1 cellular context compared by ENCODE assay signal in the genomic region with DNA sequence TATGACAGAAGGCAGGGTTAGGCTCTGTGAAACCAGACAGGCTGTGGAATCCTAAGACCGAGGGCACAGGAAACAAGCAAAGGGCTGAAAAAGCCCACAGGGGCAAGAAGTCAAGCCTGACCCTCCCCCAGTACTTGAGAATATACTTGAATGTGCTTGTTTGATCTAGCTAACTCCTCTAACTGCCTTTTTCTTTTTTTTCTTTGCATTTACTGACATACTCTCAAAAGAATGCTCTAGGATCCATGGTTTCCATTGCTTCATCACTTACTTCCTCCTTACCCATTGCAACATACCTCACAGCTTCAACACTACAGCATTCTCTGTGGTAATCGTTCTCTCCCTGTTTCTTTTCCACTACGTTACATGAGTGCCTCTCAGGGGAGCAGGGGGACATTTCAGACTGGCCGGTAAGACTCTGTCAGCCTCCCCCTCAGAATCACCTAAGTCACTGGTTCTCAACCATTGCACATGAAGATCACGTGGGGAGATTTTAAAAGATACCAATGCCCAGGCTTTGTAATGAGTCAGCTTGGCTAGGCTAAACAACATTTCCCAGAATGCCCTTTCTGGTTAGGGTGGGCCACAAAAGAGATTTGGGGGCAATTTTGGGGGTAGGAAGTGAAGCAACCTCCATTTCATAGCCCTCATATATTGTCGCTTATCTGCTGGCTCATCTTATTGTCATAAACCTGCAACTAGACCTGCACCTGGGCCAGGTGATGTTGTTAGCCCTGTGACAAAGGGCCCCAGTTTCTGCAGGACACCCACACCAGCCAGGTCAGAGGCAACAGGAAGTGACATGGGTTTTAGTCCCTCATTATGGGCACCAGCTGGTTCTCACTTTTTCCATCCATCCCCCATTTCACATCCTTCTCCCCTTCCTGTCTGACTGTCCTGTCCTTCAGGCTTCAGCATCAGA.
TF ChIP-seq lines count a peak whose summit lies in the region.

No MANE protein-coding gene starts in this region.

TF ChIP-seq in GM12878, 131 proteins besides CTCF, POLR2A, EP300 and RAD21 (continued from another document and continues in another):
- TF ChIP-seq, protein P1, sequence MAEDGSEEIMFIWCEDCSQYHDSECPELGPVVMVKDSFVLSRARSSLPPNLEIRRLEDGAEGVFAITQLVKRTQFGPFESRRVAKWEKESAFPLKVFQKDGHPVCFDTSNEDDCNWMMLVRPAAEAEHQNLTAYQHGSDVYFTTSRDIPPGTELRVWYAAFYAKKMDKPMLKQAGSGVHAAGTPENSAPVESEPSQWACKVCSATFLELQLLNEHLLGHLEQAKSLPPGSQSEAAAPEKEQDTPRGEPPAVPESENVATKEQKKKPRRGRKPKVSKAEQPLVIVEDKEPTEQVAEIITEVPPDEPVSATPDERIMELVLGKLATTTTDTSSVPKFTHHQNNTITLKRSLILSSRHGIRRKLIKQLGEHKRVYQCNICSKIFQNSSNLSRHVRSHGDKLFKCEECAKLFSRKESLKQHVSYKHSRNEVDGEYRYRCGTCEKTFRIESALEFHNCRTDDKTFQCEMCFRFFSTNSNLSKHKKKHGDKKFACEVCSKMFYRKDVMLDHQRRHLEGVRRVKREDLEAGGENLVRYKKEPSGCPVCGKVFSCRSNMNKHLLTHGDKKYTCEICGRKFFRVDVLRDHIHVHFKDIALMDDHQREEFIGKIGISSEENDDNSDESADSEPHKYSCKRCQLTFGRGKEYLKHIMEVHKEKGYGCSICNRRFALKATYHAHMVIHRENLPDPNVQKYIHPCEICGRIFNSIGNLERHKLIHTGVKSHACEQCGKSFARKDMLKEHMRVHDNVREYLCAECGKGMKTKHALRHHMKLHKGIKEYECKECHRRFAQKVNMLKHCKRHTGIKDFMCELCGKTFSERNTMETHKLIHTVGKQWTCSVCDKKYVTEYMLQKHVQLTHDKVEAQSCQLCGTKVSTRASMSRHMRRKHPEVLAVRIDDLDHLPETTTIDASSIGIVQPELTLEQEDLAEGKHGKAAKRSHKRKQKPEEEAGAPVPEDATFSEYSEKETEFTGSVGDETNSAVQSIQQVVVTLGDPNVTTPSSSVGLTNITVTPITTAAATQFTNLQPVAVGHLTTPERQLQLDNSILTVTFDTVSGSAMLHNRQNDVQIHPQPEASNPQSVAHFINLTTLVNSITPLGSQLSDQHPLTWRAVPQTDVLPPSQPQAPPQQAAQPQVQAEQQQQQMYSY (CRISPR knock-in tag; IDR thresholded peaks at IDR 0.05), result no peak
- TF ChIP-seq NBN (IDR thresholded peaks at IDR 0.05) (peak; percentile 63; the same call in 1 of the 2 replicates), NFXL1 (IDR thresholded peaks at IDR 0.05; ENCODE audit: borderline replicate concordance) (no peak), RAD51 (IDR thresholded peaks at IDR 0.05) (peak; percentile 85), KDM1A (IDR thresholded peaks at IDR 0.05; ENCODE audit: borderline replicate concordance) (no peak), SREBF2 (IDR thresholded peaks at IDR 0.05; ENCODE audit: low read length) (no peak), EED (IDR thresholded peaks at IDR 0.05; ENCODE audit: low read depth) (no peak), TBL1XR1 (IDR thresholded peaks at IDR 0.05; ENCODE audit: low read depth, low read length) (no peak), BACH1 (IDR thresholded peaks at IDR 0.05; ENCODE audit: borderline replicate concordance) (no peak), CHD2 (IDR thresholded peaks at IDR 0.05; ENCODE audit: borderline replicate concordance, low read depth, low read length) (0 out of 2 replicates have a peak, but pooled peaks have one; percentile 11), SMAD1 (IDR thresholded peaks at IDR 0.05; ENCODE audit: low read depth, partially characterized antibody) (no peak), CBX5 (IDR thresholded peaks at IDR 0.05; ENCODE audit: low read depth) (no peak), PAX8 (IDR thresholded peaks at IDR 0.05) (no peak), NR2F1 (conservative IDR thresholded peaks at IDR 0.05) (peak; percentile 44), MTA2 (IDR thresholded peaks at IDR 0.05; ENCODE audit: low read depth) (0 out of 2 replicates have a peak, but pooled peaks have one; percentile 32), IRF4 (IDR thresholded peaks at IDR 0.05; ENCODE audit: low read depth, low read length) (no peak), SPI1 (IDR thresholded peaks at IDR 0.05; ENCODE audit: borderline replicate concordance, insufficient read depth, low read depth, low read length) (no peak), HDAC2 (IDR thresholded peaks at IDR 0.05) (no peak), CBFB (IDR thresholded peaks at IDR 0.05; ENCODE audit: low read depth) (no peak), ZNF384 (IDR thresholded peaks at IDR 0.05; ENCODE audit: borderline replicate concordance, low read depth, low read length) (peak; percentile 16; the same call in 1 of the 2 replicates), POLR2AphosphoS5 (IDR thresholded peaks at IDR 0.05; ENCODE audit: low read length) (no peak), ZNF217 (IDR thresholded peaks at IDR 0.05) (no peak), ZZZ3 (IDR thresholded peaks at IDR 0.05; ENCODE audit: control insufficient read depth, insufficient read length, low read depth) (no peak), YY1 (IDR thresholded peaks at IDR 0.05; ENCODE audit: low read depth, low read length) (peak; percentile 56), IKZF2 (IDR thresholded peaks at IDR 0.05) (peak; percentile 49 to 60; a peak in 2 of 4 replicates), HCFC1 (IDR thresholded peaks at IDR 0.05; ENCODE audit: low read length) (no peak), SMARCA5 (IDR thresholded peaks at IDR 0.05) (no peak), DPF2 (IDR thresholded peaks at IDR 0.05) (0 out of 2 replicates have a peak, but pooled peaks have one; percentile 38), FOXM1 (IDR thresholded peaks at IDR 0.05; ENCODE audit: low read depth, low read length) (peak; percentile 42; the same call in 1 of the 2 replicates), ZNF24 (IDR thresholded peaks at IDR 0.05) (no peak), ASH2L (IDR thresholded peaks at IDR 0.05; ENCODE audit: borderline replicate concordance, low read depth) (no peak), ZNF622 (IDR thresholded peaks at IDR 0.05) (no peak)
- TF ChIP-seq, protein P2, sequence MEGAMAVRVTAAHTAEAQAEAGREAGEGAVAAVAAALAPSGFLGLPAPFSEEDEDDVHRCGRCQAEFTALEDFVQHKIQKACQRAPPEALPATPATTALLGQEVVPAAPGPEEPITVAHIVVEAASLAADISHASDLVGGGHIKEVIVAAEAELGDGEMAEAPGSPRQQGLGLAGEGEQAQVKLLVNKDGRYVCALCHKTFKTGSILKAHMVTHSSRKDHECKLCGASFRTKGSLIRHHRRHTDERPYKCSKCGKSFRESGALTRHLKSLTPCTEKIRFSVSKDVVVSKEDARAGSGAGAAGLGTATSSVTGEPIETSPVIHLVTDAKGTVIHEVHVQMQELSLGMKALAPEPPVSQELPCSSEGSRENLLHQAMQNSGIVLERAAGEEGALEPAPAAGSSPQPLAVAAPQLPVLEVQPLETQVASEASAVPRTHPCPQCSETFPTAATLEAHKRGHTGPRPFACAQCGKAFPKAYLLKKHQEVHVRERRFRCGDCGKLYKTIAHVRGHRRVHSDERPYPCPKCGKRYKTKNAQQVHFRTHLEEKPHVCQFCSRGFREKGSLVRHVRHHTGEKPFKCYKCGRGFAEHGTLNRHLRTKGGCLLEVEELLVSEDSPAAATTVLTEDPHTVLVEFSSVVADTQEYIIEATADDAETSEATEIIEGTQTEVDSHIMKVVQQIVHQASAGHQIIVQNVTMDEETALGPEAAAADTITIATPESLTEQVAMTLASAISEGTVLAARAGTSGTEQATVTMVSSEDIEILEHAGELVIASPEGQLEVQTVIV (IDR thresholded peaks at IDR 0.05; ENCODE audit: borderline replicate concordance, partially characterized antibody), result no peak
- TF ChIP-seq, protein P3, sequence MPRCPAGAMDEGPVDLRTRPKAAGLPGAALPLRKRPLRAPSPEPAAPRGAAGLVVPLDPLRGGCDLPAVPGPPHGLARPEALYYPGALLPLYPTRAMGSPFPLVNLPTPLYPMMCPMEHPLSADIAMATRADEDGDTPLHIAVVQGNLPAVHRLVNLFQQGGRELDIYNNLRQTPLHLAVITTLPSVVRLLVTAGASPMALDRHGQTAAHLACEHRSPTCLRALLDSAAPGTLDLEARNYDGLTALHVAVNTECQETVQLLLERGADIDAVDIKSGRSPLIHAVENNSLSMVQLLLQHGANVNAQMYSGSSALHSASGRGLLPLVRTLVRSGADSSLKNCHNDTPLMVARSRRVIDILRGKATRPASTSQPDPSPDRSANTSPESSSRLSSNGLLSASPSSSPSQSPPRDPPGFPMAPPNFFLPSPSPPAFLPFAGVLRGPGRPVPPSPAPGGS (IDR thresholded peaks at IDR 0.05; ENCODE audit: borderline replicate concordance, insufficient read depth, low read depth, low read length, poor library complexity, severe bottlenecking), result peak; percentile 65
- TF ChIP-seq, protein P4, sequence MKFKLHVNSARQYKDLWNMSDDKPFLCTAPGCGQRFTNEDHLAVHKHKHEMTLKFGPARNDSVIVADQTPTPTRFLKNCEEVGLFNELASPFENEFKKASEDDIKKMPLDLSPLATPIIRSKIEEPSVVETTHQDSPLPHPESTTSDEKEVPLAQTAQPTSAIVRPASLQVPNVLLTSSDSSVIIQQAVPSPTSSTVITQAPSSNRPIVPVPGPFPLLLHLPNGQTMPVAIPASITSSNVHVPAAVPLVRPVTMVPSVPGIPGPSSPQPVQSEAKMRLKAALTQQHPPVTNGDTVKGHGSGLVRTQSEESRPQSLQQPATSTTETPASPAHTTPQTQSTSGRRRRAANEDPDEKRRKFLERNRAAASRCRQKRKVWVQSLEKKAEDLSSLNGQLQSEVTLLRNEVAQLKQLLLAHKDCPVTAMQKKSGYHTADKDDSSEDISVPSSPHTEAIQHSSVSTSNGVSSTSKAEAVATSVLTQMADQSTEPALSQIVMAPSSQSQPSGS (IDR thresholded peaks at IDR 0.05; ENCODE audit: low read length), result no peak
- TF ChIP-seq, protein P5, sequence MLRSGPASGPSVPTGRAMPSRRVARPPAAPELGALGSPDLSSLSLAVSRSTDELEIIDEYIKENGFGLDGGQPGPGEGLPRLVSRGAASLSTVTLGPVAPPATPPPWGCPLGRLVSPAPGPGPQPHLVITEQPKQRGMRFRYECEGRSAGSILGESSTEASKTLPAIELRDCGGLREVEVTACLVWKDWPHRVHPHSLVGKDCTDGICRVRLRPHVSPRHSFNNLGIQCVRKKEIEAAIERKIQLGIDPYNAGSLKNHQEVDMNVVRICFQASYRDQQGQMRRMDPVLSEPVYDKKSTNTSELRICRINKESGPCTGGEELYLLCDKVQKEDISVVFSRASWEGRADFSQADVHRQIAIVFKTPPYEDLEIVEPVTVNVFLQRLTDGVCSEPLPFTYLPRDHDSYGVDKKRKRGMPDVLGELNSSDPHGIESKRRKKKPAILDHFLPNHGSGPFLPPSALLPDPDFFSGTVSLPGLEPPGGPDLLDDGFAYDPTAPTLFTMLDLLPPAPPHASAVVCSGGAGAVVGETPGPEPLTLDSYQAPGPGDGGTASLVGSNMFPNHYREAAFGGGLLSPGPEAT (IDR thresholded peaks at IDR 0.05; ENCODE audit: low read depth), result peak; percentile 62; the same call in 1 of the 2 replicates
- TF ChIP-seq, protein P6, sequence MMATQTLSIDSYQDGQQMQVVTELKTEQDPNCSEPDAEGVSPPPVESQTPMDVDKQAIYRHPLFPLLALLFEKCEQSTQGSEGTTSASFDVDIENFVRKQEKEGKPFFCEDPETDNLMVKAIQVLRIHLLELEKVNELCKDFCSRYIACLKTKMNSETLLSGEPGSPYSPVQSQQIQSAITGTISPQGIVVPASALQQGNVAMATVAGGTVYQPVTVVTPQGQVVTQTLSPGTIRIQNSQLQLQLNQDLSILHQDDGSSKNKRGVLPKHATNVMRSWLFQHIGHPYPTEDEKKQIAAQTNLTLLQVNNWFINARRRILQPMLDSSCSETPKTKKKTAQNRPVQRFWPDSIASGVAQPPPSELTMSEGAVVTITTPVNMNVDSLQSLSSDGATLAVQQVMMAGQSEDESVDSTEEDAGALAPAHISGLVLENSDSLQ (IDR thresholded peaks at IDR 0.05), result no peak
- TF ChIP-seq, protein P7, sequence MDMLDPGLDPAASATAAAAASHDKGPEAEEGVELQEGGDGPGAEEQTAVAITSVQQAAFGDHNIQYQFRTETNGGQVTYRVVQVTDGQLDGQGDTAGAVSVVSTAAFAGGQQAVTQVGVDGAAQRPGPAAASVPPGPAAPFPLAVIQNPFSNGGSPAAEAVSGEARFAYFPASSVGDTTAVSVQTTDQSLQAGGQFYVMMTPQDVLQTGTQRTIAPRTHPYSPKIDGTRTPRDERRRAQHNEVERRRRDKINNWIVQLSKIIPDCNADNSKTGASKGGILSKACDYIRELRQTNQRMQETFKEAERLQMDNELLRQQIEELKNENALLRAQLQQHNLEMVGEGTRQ (IDR thresholded peaks at IDR 0.05; ENCODE audit: borderline replicate concordance, low read depth, low read length), result peak; percentile 33; the same call in 1 of the 2 replicates
- TF ChIP-seq, protein P8, sequence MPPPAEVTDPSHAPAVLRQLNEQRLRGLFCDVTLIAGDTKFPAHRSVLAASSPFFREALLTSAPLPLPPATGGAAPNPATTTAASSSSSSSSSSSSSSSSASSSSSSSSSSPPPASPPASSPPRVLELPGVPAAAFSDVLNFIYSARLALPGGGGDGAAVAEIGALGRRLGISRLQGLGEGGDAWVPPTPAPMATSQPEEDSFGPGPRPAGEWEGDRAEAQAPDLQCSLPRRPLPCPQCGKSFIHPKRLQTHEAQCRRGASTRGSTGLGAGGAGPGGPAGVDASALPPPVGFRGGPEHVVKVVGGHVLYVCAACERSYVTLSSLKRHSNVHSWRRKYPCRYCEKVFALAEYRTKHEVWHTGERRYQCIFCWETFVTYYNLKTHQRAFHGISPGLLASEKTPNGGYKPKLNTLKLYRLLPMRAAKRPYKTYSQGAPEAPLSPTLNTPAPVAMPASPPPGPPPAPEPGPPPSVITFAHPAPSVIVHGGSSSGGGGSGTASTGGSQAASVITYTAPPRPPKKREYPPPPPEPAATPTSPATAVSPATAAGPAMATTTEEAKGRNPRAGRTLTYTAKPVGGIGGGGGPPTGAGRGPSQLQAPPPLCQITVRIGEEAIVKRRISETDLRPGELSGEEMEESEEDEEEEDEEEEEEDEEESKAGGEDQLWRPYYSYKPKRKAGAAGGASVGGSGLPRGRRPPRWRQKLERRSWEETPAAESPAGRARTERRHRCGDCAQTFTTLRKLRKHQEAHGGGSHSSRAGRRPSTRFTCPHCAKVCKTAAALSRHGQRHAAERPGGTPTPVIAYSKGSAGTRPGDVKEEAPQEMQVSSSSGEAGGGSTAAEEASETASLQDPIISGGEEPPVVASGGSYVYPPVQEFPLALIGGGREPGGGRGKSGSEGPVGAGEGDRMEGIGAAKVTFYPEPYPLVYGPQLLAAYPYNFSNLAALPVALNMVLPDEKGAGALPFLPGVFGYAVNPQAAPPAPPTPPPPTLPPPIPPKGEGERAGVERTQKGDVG (CRISPR knock-in tag; IDR thresholded peaks at IDR 0.05), result no peak
- TF ChIP-seq, protein P9, sequence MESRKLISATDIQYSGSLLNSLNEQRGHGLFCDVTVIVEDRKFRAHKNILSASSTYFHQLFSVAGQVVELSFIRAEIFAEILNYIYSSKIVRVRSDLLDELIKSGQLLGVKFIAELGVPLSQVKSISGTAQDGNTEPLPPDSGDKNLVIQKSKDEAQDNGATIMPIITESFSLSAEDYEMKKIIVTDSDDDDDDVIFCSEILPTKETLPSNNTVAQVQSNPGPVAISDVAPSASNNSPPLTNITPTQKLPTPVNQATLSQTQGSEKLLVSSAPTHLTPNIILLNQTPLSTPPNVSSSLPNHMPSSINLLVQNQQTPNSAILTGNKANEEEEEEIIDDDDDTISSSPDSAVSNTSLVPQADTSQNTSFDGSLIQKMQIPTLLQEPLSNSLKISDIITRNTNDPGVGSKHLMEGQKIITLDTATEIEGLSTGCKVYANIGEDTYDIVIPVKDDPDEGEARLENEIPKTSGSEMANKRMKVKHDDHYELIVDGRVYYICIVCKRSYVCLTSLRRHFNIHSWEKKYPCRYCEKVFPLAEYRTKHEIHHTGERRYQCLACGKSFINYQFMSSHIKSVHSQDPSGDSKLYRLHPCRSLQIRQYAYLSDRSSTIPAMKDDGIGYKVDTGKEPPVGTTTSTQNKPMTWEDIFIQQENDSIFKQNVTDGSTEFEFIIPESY (IDR thresholded peaks at IDR 0.05), result no peak
